9 cellular contexts compared by ENCODE assay signal in the genomic region with DNA sequence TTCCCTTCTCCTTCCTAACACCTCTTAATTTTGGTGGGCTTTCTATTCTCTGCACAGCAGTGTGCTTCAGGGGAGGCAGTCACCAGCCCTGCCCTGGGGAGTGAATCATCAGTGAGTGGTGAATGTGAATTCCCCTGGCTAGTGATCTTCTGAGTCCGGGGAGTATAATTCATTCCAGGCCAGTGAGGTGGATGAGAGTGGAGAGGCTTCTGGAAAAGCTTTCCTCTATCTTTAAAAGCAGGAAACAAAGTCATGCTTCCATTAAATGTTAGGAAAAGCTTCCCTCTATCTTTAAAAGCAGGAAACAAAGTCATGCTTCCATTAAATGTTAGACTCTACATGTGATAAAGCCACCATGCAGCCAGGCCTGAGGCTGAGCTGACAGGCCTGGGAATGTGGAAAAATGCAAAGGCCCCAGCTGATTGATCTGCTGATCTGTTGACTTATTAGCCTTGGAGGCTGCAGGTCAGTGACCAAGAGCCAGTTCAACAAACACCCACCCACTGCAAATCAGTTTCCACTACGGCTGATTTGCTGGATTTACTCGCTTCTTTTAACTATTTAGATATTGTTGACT. TPM values are rescaled to one million over a fixed set of nuclear protein-coding genes. Genes with fewer than 3 reads are reported as not detected.
DNase-seq lines count a peak whose midpoint lies in the region; ATAC-seq and TF ChIP-seq lines count a peak whose summit lies in the region.
"Had no signal": no experiment of that assay in that cellular context is flagged by ENCODE, and none has a peak within 500 bp of the region (broad histone marks: within the 10 kb centered on the region; RNA-seq: fewer than 3 reads in every experiment).

No MANE protein-coding gene starts in this region.

- H3K4me2 ChIP-seq in GM23248 (ENCODE audit: unreplicated experiment) (peak overlapping the region; percentile 56), fibroblast of lung (ENCODE audit: extremely low read depth, insufficient read depth, low read length) (peak overlapping the region; percentile 56)

- CTCF ChIA-PET in RWPE1 (lab: Yijun Ruan, JAX): interaction anchor here (0.6 to 1.4 kb wide), 4 partner anchors 22 to 1339 kb away, joined by 3 to 5 read pairs (median 4); no protein-coding TSS in a partner anchor

- TF ChIP-seq CTCF in RWPE1 (conservative IDR thresholded peaks at IDR 0.05; ENCODE audit: low read depth) (no peak), fibroblast of lung (conservative IDR thresholded peaks at IDR 0.05 in 1 of 2, IDR thresholded peaks at IDR 0.05 in 1 of 2; ENCODE audit: low read depth in 1 of 2, low read length in 2 of 2) (no peak)

- peaks cover 74% of the 10 kb centered on the region for H3F3A ChIP-seq in GM23248 (ENCODE audit: insufficient read depth)

- DNase-seq in GM23248 (peak; percentile 96), RWPE1 (ENCODE audit: low spot score) (peak; percentile 85), fibroblast of lung (ENCODE audit: low read depth in 2 of 2) (peak; percentile 86 to 98), skeletal muscle cell (ENCODE audit: low read depth) (peak; percentile 82)
- no peak for DNase-seq in activated CD4-positive, alpha-beta T cell treated with anti-CD3 and anti-CD28 coated beads, Interleukin-2, amount 50 U/mL, for 1 hour

- H3K9me2 ChIP-seq in GM23248 (ENCODE audit: insufficient read depth): no peaks in the 10 kb centered on the region

- ATAC-seq in GM21825 (IDR thresholded peaks at IDR 0.05; ENCODE audit: unreplicated experiment) (no peak), GM21576 (IDR thresholded peaks at IDR 0.05; ENCODE audit: unreplicated experiment) (no peak), GM21723 (IDR thresholded peaks at IDR 0.05; ENCODE audit: unreplicated experiment) (no peak)
- ATAC-seq: Right ventricle myocardium inferior had no signal

- H3K9ac ChIP-seq in GM23248 (peak overlapping the region; percentile 76), fibroblast of lung (ENCODE audit: insufficient read depth, low read length) (no peak overlapping the region)

- in situ Hi-C loops in GM23248 (cut with MboI): no loop called here

- no peaks in the 10 kb centered on the region for H3K9me3 ChIP-seq in GM23248 (ENCODE audit: low read depth)
- H3K9me3 ChIP-seq in fibroblast of lung (ENCODE audit: control insufficient read depth, insufficient read depth, low read depth, low read length): no peaks in the 10 kb centered on the region

- H3K79me2 ChIP-seq in GM23248 (ENCODE audit: insufficient read depth) (peaks cover 32% of the 10 kb centered on the region), fibroblast of lung (ENCODE audit: control insufficient read depth, insufficient read depth, low read length) (peaks cover 2% of the 10 kb centered on the region)

- H3K27me3 ChIP-seq in GM23248 (replicated peaks; ENCODE audit: insufficient read depth): no peaks in the 10 kb centered on the region
- no peaks in the 10 kb centered on the region for H3K27me3 ChIP-seq in fibroblast of lung (ENCODE audit: control insufficient read depth, insufficient read depth, low read length)

- H4K20me1 ChIP-seq in GM23248 (ENCODE audit: insufficient read depth): no peaks in the 10 kb centered on the region
- no peaks in the 10 kb centered on the region for H4K20me1 ChIP-seq in fibroblast of lung (ENCODE audit: control insufficient read depth, extremely low read depth, insufficient read depth, low read length)

- H3K4me3 ChIP-seq in GM23248 (peak overlapping the region; percentile 53), fibroblast of lung (replicated peaks in 1 of 4; ENCODE audit: control extremely low read depth in 1 of 4, insufficient read depth in 1 of 4, low read depth in 3 of 4, low read length in 4 of 4) (no peak overlapping the region), skeletal muscle cell (ENCODE audit: low read depth, low read length) (no peak overlapping the region)

- H3K4me1 ChIP-seq in GM23248 (ENCODE audit: insufficient read depth): peaks cover 77% of the 10 kb centered on the region
- peaks cover 41% of the 10 kb centered on the region for H3K4me1 ChIP-seq in fibroblast of lung (ENCODE audit: control insufficient read depth, extremely low read depth, insufficient read depth, low read length)

- no peak overlapping the region for H2AFZ ChIP-seq in GM23248
- no peak overlapping the region for H2AFZ ChIP-seq in fibroblast of lung (ENCODE audit: low read length)

- H3K36me3 ChIP-seq in GM23248 (ENCODE audit: low read depth) (no peaks in the 10 kb centered on the region), fibroblast of lung (ENCODE audit: control insufficient read depth, insufficient read depth, low read length) (no peaks in the 10 kb centered on the region)

- POLR2A ChIA-PET in RWPE1 (lab: Yijun Ruan, JAX; ENCODE audit: low non-redundant PET): interaction anchor here (1.6 kb wide), 1 partner anchor 21 kb away, joined by 3 read pairs; no protein-coding TSS in a partner anchor

- H3K27ac ChIP-seq in GM23248 (peak overlapping the region; percentile 100), RWPE1 (peak overlapping the region; percentile 82), fibroblast of lung (ENCODE audit: insufficient read depth, low read length) (peak overlapping the region; percentile 98)

- WGBS in GM23248 (ENCODE audit: low coverage in 1 of 2, low lambda C conversion rate in 2 of 2, missing lambda C conversion rate in 2 of 2), 2 experiments: 16% methylated on average over 3 of the region's 3 CpGs

RNA-seq across cellular contexts. Expression of a gene that starts 25.4 kb away (rescaled TPM):
- 5,235 and 7,382 TPM in 2 replicates for total RNA-seq in GM23248 (2014; rRNA removed; shearing (Covaris generic))
- 3,297 and 3,318 TPM in 2 replicates for polyA plus RNA-seq in GM23248 (2016; fragmentation: Nextera tagmentation; extraction: Ambion mirVana)
- total RNA-seq in fibroblast of lung: 2,456 and 2,693 TPM in 2 replicates
- polyA plus RNA-seq in fibroblast of lung: 1,736 and 3,450 TPM in 2 replicates
- 1,173 and 2,065 TPM in 2 replicates for polyA plus RNA-seq in fibroblast of lung (2012)
- polyA minus RNA-seq in fibroblast of lung (ENCODE audit: low replicate concordance): 137 and 176 TPM in 2 replicates
